In the genomic region with DNA sequence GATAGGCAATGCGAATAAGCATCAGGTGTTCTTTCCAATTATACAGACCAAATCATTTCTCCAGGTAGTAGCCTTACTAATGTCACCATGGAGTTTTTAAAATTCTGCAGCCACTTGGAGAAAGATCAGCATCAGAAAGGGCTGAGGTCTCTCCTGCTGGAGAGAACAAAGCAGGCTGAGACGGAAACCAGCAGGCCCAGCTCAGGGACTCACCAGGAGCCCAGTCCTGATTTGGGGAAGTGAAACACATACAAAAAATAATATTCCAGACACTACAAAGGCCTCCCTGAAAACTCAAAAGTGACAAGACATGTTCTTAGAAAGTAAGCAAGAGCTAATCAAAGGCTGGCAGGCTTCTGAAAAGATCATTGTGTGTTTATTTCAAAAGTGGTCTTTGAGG, we compare ENCODE assay signal across 21 cellular contexts.
"Had no signal": no experiment of that assay in that cellular context is flagged by ENCODE, and none has a peak within 500 bp of the region (broad histone marks: within the 10 kb centered on the region; RNA-seq: fewer than 3 reads in every experiment).

No MANE protein-coding gene starts in this region.

- ATAC-seq: activated CD8-positive, alpha-beta T cell treated with anti-CD3 and anti-CD28 coated beads for 36 hours; activated naive CD8-positive, alpha-beta T cell treated with anti-CD3 and anti-CD28 coated beads, Interleukin-2, amount 50 U/mL, for 24 hours; activated T-cell treated with anti-CD3 and anti-CD28 coated beads, Interleukin-2, amount 50 U/mL, for 4 hours; esophagus mucosa; heart right ventricle; left ventricle myocardium superior; right cardiac atrium had no signal

- FAIRE-seq: islet of Langerhans had no signal

- H3K27me3 ChIP-seq: breast epithelium, heart right ventricle, testis, transverse colon had no signal

- H3K36me3 ChIP-seq: breast epithelium, heart right ventricle, transverse colon had no signal

- H3K4me1 ChIP-seq: breast epithelium, testis, transverse colon had no signal

- H3K27ac ChIP-seq: breast epithelium, heart right ventricle, testis, transverse colon had no signal

- DNase-seq: activated B cell treated with CpG ODN at 0.5 μM for 24 hours; activated CD4-positive, alpha-beta T cell treated with anti-CD3 and anti-CD28 coated beads, Interleukin-2, amount 50 U/mL, for 1 hour; activated CD8-positive, alpha-beta T cell treated with anti-CD3 and anti-CD28 coated beads for 36 hours; activated naive CD8-positive, alpha-beta T cell treated with anti-CD3 and anti-CD28 coated beads, Interleukin-2, amount 50 U/mL, for 24 hours; activated T-cell treated with anti-CD3 and anti-CD28 coated beads, Interleukin-2, amount 50 U/mL, for 4 hours; amygdala; central memory CD4-positive, alpha-beta T cell; endodermal cell; foreskin melanocyte; heart right ventricle; left ventricle myocardium superior; posterior cingulate gyrus; right cardiac atrium; stimulated activated CD4-positive, alpha-beta T cell treated with anti-CD3 and anti-CD28 coated beads, Interleukin-2, amount 100 ng/mL, for 48 hours; stimulated activated naive CD4-positive, alpha-beta T cell treated with Interleukin-2 at 50 U/mL for 16 hours; T-helper 2 cell; testis; transverse colon had no signal

- H3K4me3 ChIP-seq: breast epithelium, heart right ventricle, testis, transverse colon had no signal

- H3K9me3 ChIP-seq: breast epithelium, heart right ventricle, testis, transverse colon had no signal
